ENCODE assay signal across 8 cellular contexts in genomic region chr2:121530563-121531334, GRCh38. TPM values are rescaled to one million over a fixed set of nuclear protein-coding genes. Genes with fewer than 3 reads are reported as not detected.
A peak's percentile ranks its signal among the peaks of the same experiment; 100 is the strongest.
DNase-seq lines count a peak whose midpoint lies in the region; ATAC-seq and TF ChIP-seq lines count a peak whose summit lies in the region.

TSS of gene RNU4ATAC (plus strand) at chr2:121530880.

- peak; percentile 65 for ATAC-seq in GM19467 (IDR thresholded peaks at IDR 0.05; ENCODE audit: unreplicated experiment)

- H3K36me3 ChIP-seq in endodermal cell (ENCODE audit: control insufficient read depth, insufficient read depth, low read length): peaks cover 20% of the 10 kb centered on the region

- H3K9me3 Mint-ChIP-seq in endodermal cell: no peaks in the 10 kb centered on the region

- no peaks in the 10 kb centered on the region for H3K9me3 ChIP-seq in endodermal cell (ENCODE audit: control insufficient read depth, low read length)

- no peaks in the 10 kb centered on the region for H3K27me3 ChIP-seq in endodermal cell (ENCODE audit: control insufficient read depth, insufficient read depth, low read length, poor library complexity, severe bottlenecking)

- H3K27ac Mint-ChIP-seq in endodermal cell: peak within 1 kb of the TSS; percentile 98

- WGBS in endodermal cell (ENCODE audit: insufficient coverage in 1 of 2, insufficient read length in 1 of 2), 2 experiments: 1 to 9% methylated on average over 17 to 47 of the region's 47 CpGs

- peaks cover 39% of the 10 kb centered on the region for H3K4me1 Mint-ChIP-seq in endodermal cell

- peak within 1 kb of the TSS; percentile 75 for H3K4me3 Mint-ChIP-seq in endodermal cell

- H3K4me1 ChIP-seq in endodermal cell (ENCODE audit: control insufficient read depth, insufficient read depth, low read length): peaks cover 9% of the 10 kb centered on the region

- peak; percentile 95 for DNase-seq in COLO829 (ENCODE audit: low spot score)
- DNase-seq in HS-27A (ENCODE audit: low read depth): peak; percentile 100
- DNase-seq in NK-92 treated with Interleukin-12 subunit alpha and Interleukin-12 subunit beta, amount 100 ng/mL, for 24 hours (lab: John Stamatoyannopoulos, UW): peak; percentile 78
- DNase-seq in activated CD8-positive, alpha-beta memory T cell treated with anti-CD3 and anti-CD28 coated beads for 48 hours (ENCODE audit: low read depth in 2 of 3, low spot score in 2 of 3): peak; percentile 59 to 67 (median 63)
- peak; percentile 93 for DNase-seq in endodermal cell
- DNase-seq in mesenteric fat pad (ENCODE audit: low spot score): peak; percentile 93
- DNase-seq in stimulated activated CD8-positive, alpha-beta memory T cell treated with anti-CD3 and anti-CD28 coated beads, Interleukin-15, amount 100 ng/mL, for 24 hours (ENCODE audit: low read depth): peak; percentile 73

- H3K9ac ChIP-seq in endodermal cell (ENCODE audit: extremely low read depth, low read length, poor library complexity, severe bottlenecking): peak within 1 kb of the TSS; percentile 93

- H3K27me3 Mint-ChIP-seq in endodermal cell (ENCODE audit: insufficient read depth): no peaks in the 10 kb centered on the region

- H3K4me3 ChIP-seq in endodermal cell (ENCODE audit: low read length): peak within 1 kb of the TSS; percentile 87

- TF ChIP-seq CTCF in endodermal cell (conservative IDR thresholded peaks at IDR 0.05): peak; percentile 84

- H3K36me3 Mint-ChIP-seq in endodermal cell (ENCODE audit: low read depth): peaks cover 19% of the 10 kb centered on the region

- H3K27ac ChIP-seq in endodermal cell (ENCODE audit: low read depth, low read length): peak within 1 kb of the TSS; percentile 100

RNA-seq across cellular contexts. Expression of gene RNU4ATAC, which starts in this region (rescaled TPM):
- total RNA-seq in endodermal cell: not detected
- 2,034 TPM for polyA plus RNA-seq in endodermal cell (2013, experiment 1 of 2)
- 2,520 TPM for polyA plus RNA-seq in endodermal cell (2013, experiment 2 of 2)
- total RNA-seq in mesenteric fat pad: not detected

Comparison
In these comparisons a context has a peak if more than half of its experiments do, and no peak if none do; other contexts are left out.
1. Peak in every context shown above with its lines: DNase-seq, ATAC-seq, H3K4me3 ChIP-seq and H3K27ac ChIP-seq.
2. Peak in DNase-seq in mesenteric fat pad; RNA of the gene not detected or under 1 TPM.